ENCODE assay signal across 15 cellular contexts in genomic region chr3:154181127-154181691, GRCh38.
DNase-seq lines count a peak whose midpoint lies in the region; TF ChIP-seq lines count a peak whose summit lies in the region.
"Had no signal": no experiment of that assay in that cellular context is flagged by ENCODE, and none has a peak within 500 bp of the region (broad histone marks: within the 10 kb centered on the region; RNA-seq: fewer than 3 reads in every experiment).

No MANE protein-coding gene starts in this region.

- H3K9me3 ChIP-seq in SK-N-SH (no peaks in the 10 kb centered on the region), thyroid gland (no peaks in the 10 kb centered on the region), OCI-LY7 (ENCODE audit: low read length) (no peaks in the 10 kb centered on the region)
- H3K9me3 ChIP-seq: MG63 had no signal

- H3K9me2 ChIP-seq in SK-N-SH (no peaks in the 10 kb centered on the region), OCI-LY7 (ENCODE audit: insufficient read depth, low read length) (no peaks in the 10 kb centered on the region)

- H3K27me3 ChIP-seq in SK-N-SH (ENCODE audit: insufficient read depth) (no peaks in the 10 kb centered on the region), thyroid gland (no peaks in the 10 kb centered on the region)
- H3K27me3 ChIP-seq: MG63 had no signal

- CTCF ChIA-PET in SK-N-SH (lab: Yijun Ruan, JAX) = no interaction called here
- CTCF ChIA-PET in OCI-LY7 (lab: Charles Lee; ENCODE audit: unreplicated experiment) = no interaction called here

- no peaks in the 10 kb centered on the region for H3F3A ChIP-seq in SK-N-SH (replicated peaks; ENCODE audit: insufficient read depth)

- no peak for TF ChIP-seq CTCF in SK-N-SH (IDR thresholded peaks at IDR 0.05)
- no peak for TF ChIP-seq CTCF in thyroid gland (IDR thresholded peaks at IDR 0.05)
- TF ChIP-seq CTCF in OCI-LY7 (conservative IDR thresholded peaks at IDR 0.05; ENCODE audit: low read length) = no peak

- H2AFZ ChIP-seq in SK-N-SH (ENCODE audit: low read depth) (no peak overlapping the region), OCI-LY7 (ENCODE audit: low read length) (no peak overlapping the region)
- H2AFZ ChIP-seq: GM23248 had no signal

- H3K27ac ChIP-seq in SK-N-SH (ENCODE audit: low read depth in 2 of 2, low read length in 1 of 2) (peak overlapping the region in 1 of 2 experiments; percentile 58; a peak in 1 of 4 replicates), thyroid gland (no peak overlapping the region), OCI-LY7 (ENCODE audit: low read depth, low read length, poor library complexity, severe bottlenecking) (no peak overlapping the region)
- H3K27ac ChIP-seq: GM23248 had no signal

- H3K4me3 ChIP-seq in SK-N-SH (ENCODE audit: low read depth in 2 of 2, low read length in 1 of 2) (no peak overlapping the region), thyroid gland (replicated peaks in 1 of 3) (no peak overlapping the region), OCI-LY7 (ENCODE audit: low read depth, low read length, poor library complexity, severe bottlenecking) (no peak overlapping the region)
- H3K4me3 ChIP-seq: GM23248, MG63 had no signal

- POLR2A ChIA-PET in SK-N-SH (lab: Yijun Ruan, JAX) (no interaction called here), OCI-LY7 (lab: Charles Lee) (no interaction called here)

- WGBS in SK-N-SH (ENCODE audit: low lambda C conversion rate) = 35% methylated on average over 6 of the region's 6 CpGs
- WGBS in thyroid gland, 2 donors = 55 to 65% methylated on average over 6 of the region's 6 CpGs

- no peak overlapping the region for H3K9ac ChIP-seq in SK-N-SH
- H3K9ac ChIP-seq: GM23248 had no signal

- peak in 1 of 2 experiments; percentile 68; a peak in 2 of 4 replicates for TF ChIP-seq EP300 in SK-N-SH (IDR thresholded peaks at IDR 0.05; ENCODE audit: borderline replicate concordance in 1 of 2, low read depth in 1 of 2, low read length in 1 of 2)

- H3K4me1 ChIP-seq in SK-N-SH (ENCODE audit: control insufficient read depth in 1 of 2, insufficient read depth in 2 of 2, low read depth in 1 of 2, low read length in 1 of 2) = peaks cover 0 to 9% of the 10 kb centered on the region in 2 experiments; a peak in 2 of 4 replicates
- H3K4me1 ChIP-seq in thyroid gland = no peaks in the 10 kb centered on the region
- H3K4me1 ChIP-seq in OCI-LY7 (ENCODE audit: insufficient read depth, low read length, poor library complexity, severe bottlenecking) = no peaks in the 10 kb centered on the region

- H4K20me1 ChIP-seq in SK-N-SH (ENCODE audit: insufficient read depth) (no peaks in the 10 kb centered on the region), OCI-LY7 (ENCODE audit: insufficient read depth, low read length) (no peaks in the 10 kb centered on the region)

- DNase-seq in NCI-H82 (lab: John Stamatoyannopoulos, UW) (peak; percentile 40), NCI-H82 treated with DMSO at 0.1 percent for 48 hours (lab: John Stamatoyannopoulos, UW; ENCODE audit: unreplicated experiment) (no peak), SK-N-SH (peak; percentile 32), iPS-NIHi7 (ENCODE audit: extremely low spot score) (peak; percentile 25), thyroid gland (peak; percentile 35 to 46), dermis blood vessel endothelial cell (no peak), medulla oblongata (ENCODE audit: extremely low spot score) (no peak), OCI-LY7 (ENCODE audit: low spot score) (no peak)
- DNase-seq: activated CD4-positive, alpha-beta T cell treated with anti-CD3 and anti-CD28 coated beads for 48 hours; activated T-cell treated with anti-CD3 and anti-CD28 coated beads, Interleukin-2, amount 50 U/mL, for 24 hours; amniotic stem cell; effector CD4-positive, alpha-beta T cell; GM23248; left cardiac atrium; MG63 had no signal

- TF ChIP-seq POLR2A in thyroid gland (IDR thresholded peaks at IDR 0.05) = no peak

- BruUV-seq in OCI-LY7 (replicated peaks; lab: Mats Ljungman, UMichigan) = no TSS peak

- TF ChIP-seq RAD21 in SK-N-SH (IDR thresholded peaks at IDR 0.05; ENCODE audit: low read length) = no peak

- H3K36me3 ChIP-seq in SK-N-SH (replicated peaks in 1 of 2; ENCODE audit: control insufficient read depth in 1 of 2, insufficient read depth in 2 of 2, low read length in 1 of 2) = no peaks in the 10 kb centered on the region
- no peaks in the 10 kb centered on the region for H3K36me3 ChIP-seq in thyroid gland
- H3K36me3 ChIP-seq in OCI-LY7 (ENCODE audit: insufficient read depth, low read length) = no peaks in the 10 kb centered on the region
- H3K36me3 ChIP-seq: MG63 had no signal

- H3K4me2 ChIP-seq in SK-N-SH = no peak overlapping the region
- H3K4me2 ChIP-seq in OCI-LY7 (ENCODE audit: low read length) = no peak overlapping the region

- intact Hi-C loops in thyroid gland (cut with DNase I) (no loop called here), OCI-LY7 (cut with micrococcal nuclease; ENCODE audit: unreplicated experiment) (no loop called here)

- H3K79me2 ChIP-seq in SK-N-SH (ENCODE audit: insufficient read depth) (no peaks in the 10 kb centered on the region), OCI-LY7 (ENCODE audit: insufficient read depth, low read depth, low read length) (no peaks in the 10 kb centered on the region)

TF ChIP-seq in SK-N-SH, 30 proteins besides CTCF, POLR2A, EP300 and RAD21 (continues in another document):
- TF ChIP-seq JUND (IDR thresholded peaks at IDR 0.05) (peak; percentile 24; the same call in 1 of the 2 replicates), USF1 (IDR thresholded peaks at IDR 0.05; ENCODE audit: borderline replicate concordance, low read depth) (no peak), ELF1 (IDR thresholded peaks at IDR 0.05) (no peak), FOXJ3 (CRISPR knock-in tag; IDR thresholded peaks at IDR 0.05) (no peak), TEAD4 (IDR thresholded peaks at IDR 0.05; ENCODE audit: borderline replicate concordance, insufficient read depth) (peak; percentile 15; the same call in 1 of the 2 replicates), GABPA (IDR thresholded peaks at IDR 0.05; ENCODE audit: low read depth) (no peak), FOXM1 (IDR thresholded peaks at IDR 0.05; ENCODE audit: low read depth) (no peak), TAF1 (IDR thresholded peaks at IDR 0.05; ENCODE audit: borderline replicate concordance, low read depth, low read length) (no peak), TCF12 (IDR thresholded peaks at IDR 0.05) (peak; percentile 87), ZBTB33 (IDR thresholded peaks at IDR 0.05; ENCODE audit: borderline replicate concordance, low read depth) (no peak), RFX5 (IDR thresholded peaks at IDR 0.05; ENCODE audit: low read length) (no peak), POLR2AphosphoS5 (IDR thresholded peaks at IDR 0.05; ENCODE audit: low read depth, low read length) (peak; percentile 39), SIN3A (IDR thresholded peaks at IDR 0.05; ENCODE audit: borderline replicate concordance, low read depth, low read length) (0 out of 2 replicates have a peak, but pooled peaks have one; percentile 31), RCOR1 (IDR thresholded peaks at IDR 0.05; ENCODE audit: low read length) (no peak), MXI1 (IDR thresholded peaks at IDR 0.05; ENCODE audit: low read depth, low read length) (0 out of 2 replicates have a peak, but pooled peaks have one; percentile 26), FOSL2 (IDR thresholded peaks at IDR 0.05; ENCODE audit: borderline replicate concordance, low read depth) (no peak), CHD2 (IDR thresholded peaks at IDR 0.05; ENCODE audit: low read length, partially characterized antibody) (no peak), NFIC (IDR thresholded peaks at IDR 0.05; ENCODE audit: borderline replicate concordance) (0 out of 2 replicates have a peak, but pooled peaks have one; percentile 3)
- TF ChIP-seq, protein P1, sequence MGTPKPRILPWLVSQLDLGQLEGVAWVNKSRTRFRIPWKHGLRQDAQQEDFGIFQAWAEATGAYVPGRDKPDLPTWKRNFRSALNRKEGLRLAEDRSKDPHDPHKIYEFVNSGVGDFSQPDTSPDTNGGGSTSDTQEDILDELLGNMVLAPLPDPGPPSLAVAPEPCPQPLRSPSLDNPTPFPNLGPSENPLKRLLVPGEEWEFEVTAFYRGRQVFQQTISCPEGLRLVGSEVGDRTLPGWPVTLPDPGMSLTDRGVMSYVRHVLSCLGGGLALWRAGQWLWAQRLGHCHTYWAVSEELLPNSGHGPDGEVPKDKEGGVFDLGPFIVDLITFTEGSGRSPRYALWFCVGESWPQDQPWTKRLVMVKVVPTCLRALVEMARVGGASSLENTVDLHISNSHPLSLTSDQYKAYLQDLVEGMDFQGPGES (IDR thresholded peaks at IDR 0.05; ENCODE audit: low read depth, low read length) = no peak
- TF ChIP-seq, protein P2, sequence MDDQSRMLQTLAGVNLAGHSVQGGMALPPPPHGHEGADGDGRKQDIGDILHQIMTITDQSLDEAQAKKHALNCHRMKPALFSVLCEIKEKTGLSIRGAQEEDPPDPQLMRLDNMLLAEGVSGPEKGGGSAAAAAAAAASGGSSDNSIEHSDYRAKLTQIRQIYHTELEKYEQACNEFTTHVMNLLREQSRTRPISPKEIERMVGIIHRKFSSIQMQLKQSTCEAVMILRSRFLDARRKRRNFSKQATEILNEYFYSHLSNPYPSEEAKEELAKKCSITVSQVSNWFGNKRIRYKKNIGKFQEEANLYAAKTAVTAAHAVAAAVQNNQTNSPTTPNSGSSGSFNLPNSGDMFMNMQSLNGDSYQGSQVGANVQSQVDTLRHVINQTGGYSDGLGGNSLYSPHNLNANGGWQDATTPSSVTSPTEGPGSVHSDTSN (IDR thresholded peaks at IDR 0.05) = peak; percentile 86

Comparison
In these comparisons a context has a peak if more than half of its experiments do, and no peak if none do; other contexts are left out.
1. DNase-seq: peak in NCI-H82 (single experiment), SK-N-SH (single experiment), iPS-NIHi7 (single experiment) and thyroid gland (2 of 2); none in NCI-H82 treated with DMSO at 0.1 percent for 48 hours (single experiment), dermis blood vessel endothelial cell (single experiment), medulla oblongata (single experiment) and OCI-LY7 (single experiment).